26 cellular contexts compared by ENCODE assay signal in the genomic region with DNA sequence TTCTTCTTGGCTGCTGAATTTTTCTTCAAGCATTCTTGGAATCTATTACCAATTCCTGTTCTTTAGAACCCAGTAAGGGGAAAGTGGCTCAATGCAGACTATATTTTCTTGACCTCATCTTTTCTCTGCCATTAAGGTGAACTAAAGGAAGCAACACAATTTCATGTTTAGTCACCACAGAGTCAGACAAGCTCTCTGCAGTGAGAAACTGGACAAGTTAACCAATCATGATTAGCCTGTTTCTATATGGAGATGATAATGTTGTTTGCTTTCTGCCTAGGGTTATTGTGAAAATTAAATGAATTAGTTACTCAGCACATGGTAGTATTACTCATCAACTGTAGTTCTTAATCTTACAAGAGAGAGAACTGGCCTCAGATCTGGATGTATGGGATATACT.
DNase-seq lines count a peak whose midpoint lies in the region; ATAC-seq, FAIRE-seq and TF ChIP-seq lines count a peak whose summit lies in the region.
"Had no signal": no experiment of that assay in that cellular context is flagged by ENCODE, and none has a peak within 500 bp of the region (broad histone marks: within the 10 kb centered on the region; RNA-seq: fewer than 3 reads in every experiment).

No MANE protein-coding gene starts in this region.

- peak overlapping the region; percentile 80 for H3K27ac Mint-ChIP-seq in astrocyte (ENCODE audit: unreplicated experiment)
- H3K27ac Mint-ChIP-seq: activated CD4-positive, alpha-beta T cell treated with anti-CD3 and anti-CD28 coated beads, Interleukin-2, amount 10 ng/mL, durations not matched to agents 7 days and 5 days; activated naive CD4-positive, alpha-beta T cell treated with anti-CD3 and anti-CD28 coated beads for 36 hours; CD4-positive, alpha-beta memory T cell; dendritic cell treated with granulocyte-macrophage colony-stimulating factor and Interleukin-4, amounts not matched to agents 40 ng/mL and 50 ng/mL, for 4 days; GM23338; memory B cell had no signal

- peak overlapping the region; percentile 72 for H3K27ac ChIP-seq in astrocyte (ENCODE audit: low read depth, low read length)
- H3K27ac ChIP-seq in foreskin keratinocyte = peak overlapping the region; percentile 86
- no peak overlapping the region for H3K27ac ChIP-seq in transverse colon
- H3K27ac ChIP-seq: KMS-11, vagina, VCaP had no signal

- in situ Hi-C loops in transverse colon (cut with MboI; ENCODE audit: low pct_ligation_motif_present in 1 of 4, low pct_unique_long_range_greater_than_20kb in 1 of 4, low sequenced_read_pairs in 3 of 4) = no loop called here

- DNase-seq in AG04449 (ENCODE audit: low read depth, low spot score) = peak; percentile 88
- DNase-seq in HS-5 (ENCODE audit: low read depth) = peak; percentile 79
- DNase-seq in astrocyte (ENCODE audit: low read depth) = peak; percentile 92
- peak; percentile 86 to 95 for DNase-seq in foreskin keratinocyte
- DNase-seq in transverse colon = no peak
- DNase-seq in NCI-H1436 (lab: John Stamatoyannopoulos, UW) = no peak
- DNase-seq in NCI-H69 (lab: John Stamatoyannopoulos, UW) = no peak
- DNase-seq: activated CD4-positive, alpha-beta T cell treated with anti-CD3 and anti-CD28 coated beads, Interleukin-2, amount 10 ng/mL, durations not matched to agents 7 days and 5 days; activated naive CD4-positive, alpha-beta T cell treated with anti-CD3 and anti-CD28 coated beads for 36 hours; amniotic stem cell; caudate nucleus; CD4-positive, alpha-beta memory T cell; left cardiac atrium; MV-4-11; NCI-H1694 treated with DMSO at 0.1 percent for 48 hours; NCI-H526 had no signal

- TF ChIP-seq CTCF in AG04449 (IDR thresholded peaks at IDR 0.05; ENCODE audit: insufficient read depth, low read length, missing control alignments) (no peak), astrocyte (IDR thresholded peaks at IDR 0.05; ENCODE audit: insufficient read depth, low read depth, low read length) (no peak), foreskin keratinocyte (conservative IDR thresholded peaks at IDR 0.05) (no peak), transverse colon (IDR thresholded peaks at IDR 0.05) (no peak)

- TF ChIP-seq POLR2A in transverse colon (IDR thresholded peaks at IDR 0.05) = no peak

- H3K9me3 ChIP-seq in astrocyte (ENCODE audit: insufficient read depth, low read depth, low read length) = no peaks in the 10 kb centered on the region
- no peaks in the 10 kb centered on the region for H3K9me3 ChIP-seq in transverse colon
- H3K9me3 ChIP-seq: vagina had no signal

- peaks cover 24% of the 10 kb centered on the region for H3K4me1 Mint-ChIP-seq in astrocyte (ENCODE audit: low read depth, unreplicated experiment)
- H3K4me1 Mint-ChIP-seq: activated CD4-positive, alpha-beta T cell treated with anti-CD3 and anti-CD28 coated beads, Interleukin-2, amount 10 ng/mL, durations not matched to agents 7 days and 5 days; CD4-positive, alpha-beta memory T cell; GM23338; memory B cell had no signal

- no peaks in the 10 kb centered on the region for H4K20me1 ChIP-seq in astrocyte (ENCODE audit: insufficient read depth, low read length)

- ATAC-seq in foreskin keratinocyte (peak; percentile 99), GM19023 (IDR thresholded peaks at IDR 0.05; ENCODE audit: unreplicated experiment) (no peak)
- ATAC-seq: GM23338, left cardiac atrium, SK-N-SH treated with all-trans-retinoic acid at 6 μM for 48 hours had no signal

- peak overlapping the region; percentile 7 for H3K9ac ChIP-seq in astrocyte (ENCODE audit: low read length)
- H3K9ac ChIP-seq: KMS-11 had no signal

- H3K36me3 ChIP-seq in astrocyte (ENCODE audit: insufficient read depth, low read length) = no peaks in the 10 kb centered on the region
- no peaks in the 10 kb centered on the region for H3K36me3 ChIP-seq in transverse colon
- H3K36me3 ChIP-seq: vagina had no signal

- H3K27me3 ChIP-seq in astrocyte (ENCODE audit: insufficient read depth, low read length) (no peaks in the 10 kb centered on the region), foreskin keratinocyte (no peaks in the 10 kb centered on the region), transverse colon (no peaks in the 10 kb centered on the region)
- H3K27me3 ChIP-seq: vagina had no signal

- H3K4me3 ChIP-seq in AG04449 (ENCODE audit: low read depth, low read length) (no peak overlapping the region), astrocyte (ENCODE audit: insufficient read depth, low read depth, low read length) (no peak overlapping the region), transverse colon (no peak overlapping the region)
- H3K4me3 ChIP-seq: GM23338, vagina had no signal

- H2AFZ ChIP-seq in astrocyte (ENCODE audit: low read depth, low read length) = no peak overlapping the region
- H2AFZ ChIP-seq: GM23338 had no signal

- no peaks in the 10 kb centered on the region for H3K27me3 Mint-ChIP-seq in astrocyte (ENCODE audit: low read depth, unreplicated experiment)
- H3K27me3 Mint-ChIP-seq: activated CD4-positive, alpha-beta T cell treated with anti-CD3 and anti-CD28 coated beads, Interleukin-2, amount 10 ng/mL, durations not matched to agents 7 days and 5 days; CD4-positive, alpha-beta memory T cell; dendritic cell treated with granulocyte-macrophage colony-stimulating factor and Interleukin-4, amounts not matched to agents 40 ng/mL and 50 ng/mL, for 4 days; memory B cell had no signal

- peaks cover 2% of the 10 kb centered on the region for H3K9me3 Mint-ChIP-seq in astrocyte (ENCODE audit: unreplicated experiment)

- peak overlapping the region; percentile 30 for H3K4me2 ChIP-seq in astrocyte (ENCODE audit: low read length)
- H3K4me2 ChIP-seq: GM23338, KMS-11 had no signal

- CTCF ChIA-PET in AG04449 (lab: Yijun Ruan, JAX) = interaction anchor here (1.0 to 1.4 kb wide), 2 partner anchors 9 to 13 kb away, joined by 3 read pairs; no protein-coding TSS in a partner anchor

- no peak for TF ChIP-seq EP300 in transverse colon (IDR thresholded peaks at IDR 0.05; ENCODE audit: low read depth)

- intact Hi-C loops in transverse colon (cut with DNase I; ENCODE audit: low total_unique reads) = no loop called here

- no peak for FAIRE-seq in astrocyte (lab: Jason Lieb, UNC)
- FAIRE-seq: G401.6, HTR-8/SVneo had no signal

- H3K4me1 ChIP-seq in astrocyte (ENCODE audit: insufficient read depth, low read length) (peaks cover 6% of the 10 kb centered on the region), foreskin keratinocyte (peaks cover 15% of the 10 kb centered on the region), transverse colon (no peaks in the 10 kb centered on the region)
- H3K4me1 ChIP-seq: vagina had no signal

- no peaks in the 10 kb centered on the region for H3K79me2 ChIP-seq in astrocyte (ENCODE audit: insufficient read depth, low read length)

- POLR2A ChIA-PET in AG04449 (lab: Yijun Ruan, JAX) = no interaction called here

- no peaks in the 10 kb centered on the region for H3K36me3 Mint-ChIP-seq in astrocyte (ENCODE audit: low read depth, unreplicated experiment)
- H3K36me3 Mint-ChIP-seq: CD4-positive, alpha-beta memory T cell; memory B cell had no signal

- no peak overlapping the region for H3K4me3 Mint-ChIP-seq in astrocyte (ENCODE audit: unreplicated experiment)
- H3K4me3 Mint-ChIP-seq: activated CD4-positive, alpha-beta T cell treated with anti-CD3 and anti-CD28 coated beads, Interleukin-2, amount 10 ng/mL, durations not matched to agents 7 days and 5 days; activated naive CD4-positive, alpha-beta T cell treated with anti-CD3 and anti-CD28 coated beads for 36 hours; CD4-positive, alpha-beta memory T cell; dendritic cell treated with granulocyte-macrophage colony-stimulating factor and Interleukin-4, amounts not matched to agents 40 ng/mL and 50 ng/mL, for 4 days; GM23338; memory B cell had no signal

Comparison
In these comparisons a context has a peak if more than half of its experiments do, and no peak if none do; other contexts are left out.
1. DNase-seq: peak in AG04449 (single experiment), HS-5 (single experiment), astrocyte (single experiment) and foreskin keratinocyte (2 of 2); none in transverse colon (single experiment), NCI-H1436 (single experiment) and NCI-H69 (single experiment).
2. H3K27ac ChIP-seq: peak in astrocyte (single experiment) and foreskin keratinocyte (single experiment); none in transverse colon (0 of 4).